23 cellular contexts compared by ENCODE assay signal in genomic region chr9:70531286-70531685, GRCh38.
"Had no signal": no experiment of that assay in that cellular context is flagged by ENCODE, and none has a peak within 500 bp of the region (broad histone marks: within the 10 kb centered on the region; RNA-seq: fewer than 3 reads in every experiment).

No MANE protein-coding gene starts in this region.

- H3K36me3 Mint-ChIP-seq: natural killer cell treated with Interleukin-12 subunit alpha and Interleukin-12 subunit beta and Interleukin-15 and Interleukin-18, amount 100 ng/mL, for 72 hours had no signal

- H3K4me2 ChIP-seq: hepatocyte, neural progenitor cell had no signal

- H3K9ac ChIP-seq: neural progenitor cell had no signal

- ATAC-seq: left colon; left ventricle myocardium superior; natural killer cell treated with Interleukin-12 subunit alpha and Interleukin-12 subunit beta and Interleukin-15 and Interleukin-18, amount 100 ng/mL, for 72 hours; right cardiac atrium had no signal

- H3K36me3 ChIP-seq: colonic mucosa, neural progenitor cell, ovary, stomach, thoracic aorta, transverse colon had no signal

- H3K27me3 Mint-ChIP-seq: natural killer cell treated with Interleukin-12 subunit alpha and Interleukin-12 subunit beta and Interleukin-15 and Interleukin-18, amount 100 ng/mL, for 72 hours had no signal

- DNase-seq: colonic mucosa; effector CD8-positive, alpha-beta T cell; foreskin melanocyte; head of caudate nucleus; kidney; left colon; left ventricle myocardium superior; mesenchymal stem cell; midbrain; nucleus accumbens; ovary; right cardiac atrium; small intestine; stimulated activated CD4-positive, alpha-beta T cell treated with anti-CD3 and anti-CD28 coated beads, Interleukin-12 subunit alpha, Interleukin-12 subunit beta, amount 100 ng/mL, for 4 hours; stimulated activated naive CD4-positive, alpha-beta T cell; stomach; substantia nigra; transverse colon had no signal

- H3K4me3 Mint-ChIP-seq: natural killer cell treated with Interleukin-12 subunit alpha and Interleukin-12 subunit beta and Interleukin-15 and Interleukin-18, amount 100 ng/mL, for 72 hours; neural progenitor cell had no signal

- H3K27ac Mint-ChIP-seq: natural killer cell treated with Interleukin-12 subunit alpha and Interleukin-12 subunit beta and Interleukin-15 and Interleukin-18, amount 100 ng/mL, for 72 hours; neural progenitor cell had no signal

- H3K9me3 ChIP-seq: colonic mucosa, ovary, stomach, thoracic aorta, transverse colon had no signal

- H3K27ac ChIP-seq: colonic mucosa, hepatocyte, neural progenitor cell, ovary, stomach, thoracic aorta, transverse colon had no signal

- H3K4me1 ChIP-seq: colonic mucosa, stomach, transverse colon had no signal

- H3K4me3 ChIP-seq: colonic mucosa, hepatocyte, lung, neural progenitor cell, ovary, stomach, thoracic aorta, transverse colon had no signal

- H2AFZ ChIP-seq: hepatocyte, neural progenitor cell had no signal

- H3K27me3 ChIP-seq: colonic mucosa, hepatocyte, neural progenitor cell, ovary, stomach, transverse colon had no signal

- H3K9me3 Mint-ChIP-seq: natural killer cell treated with Interleukin-12 subunit alpha and Interleukin-12 subunit beta and Interleukin-15 and Interleukin-18, amount 100 ng/mL, for 72 hours; neural progenitor cell had no signal
